ENCODE assay signal across 8 cellular contexts in the genomic region with DNA sequence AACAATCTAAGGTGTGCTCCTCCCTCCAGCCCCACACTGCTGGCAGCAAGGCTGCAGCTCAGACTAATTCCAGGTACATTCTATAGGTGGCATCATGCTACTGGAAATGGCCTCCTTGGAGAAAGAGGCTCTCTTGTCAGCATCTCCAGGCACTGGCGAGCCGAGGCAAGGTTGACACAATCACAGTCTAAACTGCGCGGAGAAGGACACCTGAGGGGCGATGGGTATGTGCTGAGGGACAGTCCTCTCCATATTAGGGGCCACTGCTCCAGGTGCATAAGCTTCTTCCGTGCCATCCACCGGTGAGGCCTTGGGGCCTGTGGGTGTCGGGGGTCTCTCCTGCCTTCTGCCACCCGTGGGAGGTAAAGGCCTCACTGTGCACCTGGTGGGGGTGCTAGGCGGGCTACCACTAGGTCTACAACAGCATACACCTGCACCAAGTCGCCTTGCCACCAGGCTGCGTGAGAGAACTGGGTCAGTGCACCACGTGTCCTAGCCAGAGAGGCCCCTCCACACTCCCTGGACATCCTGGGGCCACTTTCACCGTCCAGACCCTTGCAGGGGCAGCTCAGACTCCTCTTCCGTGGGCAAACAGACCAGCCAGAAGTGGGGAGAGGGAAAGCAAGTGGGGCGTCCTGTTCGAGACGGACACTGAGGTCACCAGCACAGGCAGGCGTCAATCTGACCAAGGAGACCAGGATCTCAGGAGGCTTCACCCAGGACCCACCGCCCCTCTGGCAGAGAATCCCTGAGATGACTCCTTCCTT. TPM values are rescaled to one million over a fixed set of nuclear protein-coding genes. Genes with fewer than 3 reads are reported as not detected.
A peak's percentile ranks its signal among the peaks of the same experiment; 100 is the strongest.
DNase-seq lines count a peak whose midpoint lies in the region; ATAC-seq and TF ChIP-seq lines count a peak whose summit lies in the region.

No MANE protein-coding gene starts in this region.

- H3K27me3 ChIP-seq in HUES6 (ENCODE audit: control insufficient read depth, insufficient read depth, low read length) (peaks cover 92% of the 10 kb centered on the region), foreskin keratinocyte (peaks cover 94% of the 10 kb centered on the region), smooth muscle cell (ENCODE audit: low read depth) (peaks cover 90% of the 10 kb centered on the region)

- H4K20me1 ChIP-seq in smooth muscle cell (ENCODE audit: low read depth) = no peaks in the 10 kb centered on the region

- peak overlapping the region; percentile 54 for H3K9ac ChIP-seq in HUES6 (ENCODE audit: low read length)
- no peak overlapping the region for H3K9ac ChIP-seq in smooth muscle cell (ENCODE audit: low read depth)

- TF ChIP-seq CTCF in foreskin keratinocyte (conservative IDR thresholded peaks at IDR 0.05) (peak; percentile 81), smooth muscle cell (IDR thresholded peaks at IDR 0.05; ENCODE audit: borderline replicate concordance, insufficient read depth, poor library complexity, severe bottlenecking) (peak; percentile 24), omental fat pad (IDR thresholded peaks at IDR 0.05) (no peak)

- no peaks in the 10 kb centered on the region for H3K9me3 ChIP-seq in HUES6 (ENCODE audit: control insufficient read depth, insufficient read depth, low read depth, low read length)
- no peaks in the 10 kb centered on the region for H3K9me3 ChIP-seq in smooth muscle cell (replicated peaks; ENCODE audit: low read depth)

- H3K36me3 ChIP-seq in HUES6 (ENCODE audit: control insufficient read depth, insufficient read depth, low read length) (no peaks in the 10 kb centered on the region), smooth muscle cell (ENCODE audit: low read depth) (no peaks in the 10 kb centered on the region)

- H3K4me2 ChIP-seq in smooth muscle cell = no peak overlapping the region

- DNase-seq in DMS53 (lab: John Stamatoyannopoulos, UW) (peak; percentile 86), SHP77 treated with DMSO at 0.1 percent for 48 hours (lab: John Stamatoyannopoulos, UW) (peak; percentile 44), foreskin keratinocyte (peak in 1 of 2 donors; percentile 67), smooth muscle cell (lab: John Stamatoyannopoulos, UW; ENCODE audit: unreplicated experiment) (no peak), omental fat pad (ENCODE audit: low spot score) (no peak)

- H3K4me1 ChIP-seq in HUES6 (ENCODE audit: control insufficient read depth, insufficient read depth, low read length) = peaks cover 39% of the 10 kb centered on the region
- no peaks in the 10 kb centered on the region for H3K4me1 ChIP-seq in foreskin keratinocyte
- H3K4me1 ChIP-seq in smooth muscle cell (ENCODE audit: low read depth) = peaks cover 31% of the 10 kb centered on the region

- H3K79me2 ChIP-seq in smooth muscle cell (ENCODE audit: low read depth) = no peaks in the 10 kb centered on the region

- H2AFZ ChIP-seq in smooth muscle cell (ENCODE audit: low read depth) = no peak overlapping the region

- ATAC-seq in foreskin keratinocyte (peak; percentile 45), GM18861 (IDR thresholded peaks at IDR 0.05; ENCODE audit: unreplicated experiment) (no peak), GM21723 (IDR thresholded peaks at IDR 0.05; ENCODE audit: unreplicated experiment) (no peak), omental fat pad (ENCODE audit: low FRiP score) (no peak)

- WGBS in smooth muscle cell (ENCODE audit: low lambda C conversion rate) = 27% methylated on average over 20 of the region's 20 CpGs

- H3F3A ChIP-seq in smooth muscle cell (ENCODE audit: low read depth) = peaks cover 13% of the 10 kb centered on the region

- H3K27ac ChIP-seq in HUES6 (ENCODE audit: low read depth, low read length) = no peak overlapping the region
- H3K27ac ChIP-seq in foreskin keratinocyte = no peak overlapping the region
- H3K27ac ChIP-seq in smooth muscle cell (ENCODE audit: low read depth) = no peak overlapping the region

- H3K4me3 ChIP-seq in HUES6 (ENCODE audit: low read depth, low read length) (peak overlapping the region; percentile 33; the same call in 1 of the 2 replicates), smooth muscle cell (no peak overlapping the region)

RNA-seq across cellular contexts. Expression of a gene that starts 12.1 kb away (rescaled TPM):
- total RNA-seq in foreskin keratinocyte (2.9 and 4.5 TPM in 2 replicates), smooth muscle cell (1.9 and 2.6 TPM in 2 replicates), omental fat pad (1 to 10 TPM in 2 of 4 donors, under 1 TPM in 2; 0.88 to 2.2 (median 1.2) TPM)
- polyA plus RNA-seq in foreskin keratinocyte (4.5 and 4.7 TPM in 2 replicates), smooth muscle cell (4.3 and 9.0 TPM in 2 replicates)

RNA-seq across cellular contexts. Expression of a gene that starts 30.3 kb away (rescaled TPM):
- total RNA-seq in foreskin keratinocyte (10.5 and 12.4 TPM in 2 replicates), smooth muscle cell (17.3 and 17.4 TPM in 2 replicates), omental fat pad (10 to 100 TPM in 2 of 4 donors, 1 to 10 TPM in 2; 5.5 to 16.6 (median 10.6) TPM)
- polyA plus RNA-seq in foreskin keratinocyte (7.6 and 7.8 TPM in 2 replicates), smooth muscle cell (44.6 and 47.2 TPM in 2 replicates)

RNA-seq across cellular contexts. Expression of a gene that starts 31.0 kb away (rescaled TPM):
- total RNA-seq in foreskin keratinocyte (5.9 and 6.9 TPM in 2 replicates), smooth muscle cell (4.0 and 7.3 TPM in 2 replicates), omental fat pad (1 to 10 TPM in 2 of 4 donors, under 1 TPM in 2; 0.28 to 5.2 (median 1.5) TPM)
- polyA plus RNA-seq in foreskin keratinocyte (3.5 and 4.3 TPM in 2 replicates), smooth muscle cell (10.1 and 11.0 TPM in 2 replicates)

Comparison
In these comparisons a context has a peak if more than half of its experiments do, and no peak if none do; other contexts are left out.
1. DNase-seq: peak in DMS53 (single experiment) and SHP77 treated with DMSO at 0.1 percent for 48 hours (single experiment); none in smooth muscle cell (single experiment) and omental fat pad (single experiment).
2. CTCF ChIP-seq: peak in foreskin keratinocyte (single experiment) and smooth muscle cell (single experiment); none in omental fat pad (0 of 3).